ENCODE assay signal across 10 cellular contexts in the genomic region with DNA sequence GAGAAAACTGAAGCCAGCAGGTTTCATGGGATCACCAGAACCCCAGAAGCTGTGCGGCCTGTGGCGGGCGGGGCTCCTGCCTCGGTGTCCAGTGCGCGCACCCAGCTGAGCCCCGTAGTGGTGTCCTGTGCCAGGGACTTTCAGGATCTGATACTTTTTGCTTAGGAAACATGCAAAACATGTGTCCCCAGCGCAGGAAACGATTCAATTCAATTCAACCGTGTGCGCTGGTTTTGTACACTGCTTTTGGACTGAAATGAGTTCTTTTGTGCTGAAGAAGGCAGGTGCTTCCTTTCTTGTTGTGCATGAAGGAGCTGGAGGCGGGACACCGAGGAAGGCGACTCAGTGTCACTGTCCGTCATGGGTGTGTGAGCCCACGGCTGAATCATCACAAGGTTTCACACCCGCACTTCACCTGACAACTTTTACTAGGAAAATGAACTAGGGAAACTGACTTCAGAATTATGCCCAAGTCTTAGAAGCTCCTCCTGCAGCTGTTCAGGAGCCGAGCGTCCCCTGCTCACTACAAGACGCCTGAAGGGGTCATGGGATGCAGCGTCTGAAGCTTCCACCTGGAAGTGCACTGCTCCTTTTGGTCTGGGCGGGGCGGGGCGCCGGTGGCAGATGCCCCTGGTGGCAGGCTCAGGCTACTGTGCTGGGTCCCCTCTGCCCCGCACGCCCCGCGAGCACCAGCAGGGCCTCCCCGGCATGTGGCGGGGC. TPM values are rescaled to one million over a fixed set of nuclear protein-coding genes. Genes with fewer than 3 reads are reported as not detected.
DNase-seq lines count a peak whose midpoint lies in the region; ATAC-seq, FAIRE-seq and TF ChIP-seq lines count a peak whose summit lies in the region.
"Had no signal": no experiment of that assay in that cellular context is flagged by ENCODE, and none has a peak within 500 bp of the region (broad histone marks: within the 10 kb centered on the region; RNA-seq: fewer than 3 reads in every experiment).

No MANE protein-coding gene starts in this region.

- POLR2A ChIA-PET in CD4-positive, alpha-beta memory T cell (lab: Charles Lee; ENCODE audit: partially characterized antibody), result interaction anchor here (1.0 kb wide), 1 partner anchor 13 kb away, joined by 3 read pairs; no protein-coding TSS in a partner anchor

- no peaks in the 10 kb centered on the region for H3K9me3 Mint-ChIP-seq in CD4-positive, alpha-beta memory T cell

- no peak overlapping the region for H3K4me3 ChIP-seq in CD4-positive, alpha-beta memory T cell (ENCODE audit: low read length in 2 of 2)
- H3K4me3 ChIP-seq: GM23248 had no signal

- no peak overlapping the region for H3K4me3 Mint-ChIP-seq in CD4-positive, alpha-beta memory T cell

- peaks cover 23% of the 10 kb centered on the region in 2 donors for H3K36me3 Mint-ChIP-seq in CD4-positive, alpha-beta memory T cell

- intact Hi-C loops in left ventricle myocardium superior (cut with micrococcal nuclease), result no loop called here
- intact Hi-C loops in CD4-positive, alpha-beta memory T cell (cut with micrococcal nuclease), result no loop called here

- FAIRE-seq in GM12891 (lab: Jason Lieb, UNC), result peak; percentile 97

- CTCF ChIA-PET in CD4-positive, alpha-beta memory T cell (lab: Charles Lee; ENCODE audit: partially characterized antibody), result no interaction called here

- no peak overlapping the region for H3K27ac ChIP-seq in CD4-positive, alpha-beta memory T cell (ENCODE audit: low read depth, low read length)
- H3K27ac ChIP-seq: GM23248 had no signal

- no peaks in the 10 kb centered on the region for H3K9me3 ChIP-seq in CD4-positive, alpha-beta memory T cell (ENCODE audit: control insufficient read depth in 1 of 2, low read length in 2 of 2)

- H3K27ac Mint-ChIP-seq in CD4-positive, alpha-beta memory T cell, result no peak overlapping the region

- no peak for TF ChIP-seq POLR2A in GM12891 (IDR thresholded peaks at IDR 0.05; ENCODE audit: low read depth, low read length)

- H3K27me3 ChIP-seq in CD4-positive, alpha-beta memory T cell (ENCODE audit: insufficient read depth, low read length), result no peaks in the 10 kb centered on the region

- DNase-seq in GM12891 (ENCODE audit: insufficient read length, low spot score) (peak; percentile 86), left ventricle myocardium superior (peak; percentile 38), NCI-H446 treated with DMSO at 0.1 percent for 48 hours (lab: John Stamatoyannopoulos, UW) (no peak), H4 (ENCODE audit: low spot score) (no peak), COR-L47 (lab: John Stamatoyannopoulos, UW) (no peak)
- no peak for DNase-seq in CD4-positive, alpha-beta memory T cell
- DNase-seq: GM23248 had no signal

- H3K27me3 Mint-ChIP-seq in CD4-positive, alpha-beta memory T cell, result no peaks in the 10 kb centered on the region

- peaks cover 17% of the 10 kb centered on the region for H3K36me3 ChIP-seq in CD4-positive, alpha-beta memory T cell (ENCODE audit: insufficient read depth, low read length)

- peaks cover 22% of the 10 kb centered on the region for H3K4me1 ChIP-seq in CD4-positive, alpha-beta memory T cell (ENCODE audit: insufficient read depth, low read length)

- ATAC-seq in GM19468 (IDR thresholded peaks at IDR 0.05; ENCODE audit: extremely low read depth, unreplicated experiment), result peak; percentile 65
- peak; percentile 77 for ATAC-seq in HG03354 (IDR thresholded peaks at IDR 0.05; ENCODE audit: poor library complexity, severe bottlenecking, unreplicated experiment)
- ATAC-seq in left ventricle myocardium superior, result peak; percentile 46

- peaks cover 2 to 51% (median 9%) of the 10 kb centered on the region in 4 donors for H3K4me1 Mint-ChIP-seq in CD4-positive, alpha-beta memory T cell

TF ChIP-seq in GM12891, 5 proteins besides CTCF, POLR2A, EP300 and RAD21:
- peak; percentile 59 for TF ChIP-seq PAX5 (IDR thresholded peaks at IDR 0.05; ENCODE audit: insufficient read depth, low read length, severe bottlenecking)
- peak; percentile 77; the same call in 1 of the 2 replicates for TF ChIP-seq POU2F2 (IDR thresholded peaks at IDR 0.05; ENCODE audit: low read depth, low read length)
- TF ChIP-seq SPI1 (IDR thresholded peaks at IDR 0.05; ENCODE audit: low read depth, low read length), result peak; percentile 57; the same call in 1 of the 2 replicates
- no peak for TF ChIP-seq TAF1 (IDR thresholded peaks at IDR 0.05; ENCODE audit: low read depth, low read length)
- no peak for TF ChIP-seq POLR2AphosphoS5 (IDR thresholded peaks at IDR 0.05; ENCODE audit: low read depth, low read length)
TF ChIP-seq in GM12891: peak in this region for 3.

RNA-seq across cellular contexts. Expression of a gene that starts 31.4 kb away (rescaled TPM):
- 0.04 TPM for polyA plus RNA-seq in GM12891 (2012; ENCODE audit: low read depth, missing spikeins)
- 0.15 TPM for total RNA-seq in left ventricle myocardium superior
- not detected in 2 replicates for total RNA-seq in H4 (2014; rRNA removed; shearing (Covaris generic))
- total RNA-seq in CD4-positive, alpha-beta memory T cell, result not detected
- not detected for polyA plus RNA-seq in CD4-positive, alpha-beta memory T cell
- total RNA-seq: fibroblast of lung, GM23248 had no signal
- polyA plus RNA-seq: fibroblast of lung had no signal

Comparison
In these comparisons a context has a peak if more than half of its experiments do, and no peak if none do; other contexts are left out.
1. DNase-seq: peak in GM12891 (single experiment) and left ventricle myocardium superior (single experiment); none in NCI-H446 treated with DMSO at 0.1 percent for 48 hours (single experiment), H4 (single experiment), CD4-positive, alpha-beta memory T cell (0 of 5) and COR-L47 (single experiment).
2. Peak in every context shown above with its lines, with median percentiles within 50 percentile points of each other: ATAC-seq.